Comparison of ENCODE assay signal across 12 cellular contexts in genomic region chr6:37174515-37175331, GRCh38. TPM values are rescaled to one million over a fixed set of nuclear protein-coding genes. Genes with fewer than 3 reads are reported as not detected.
DNase-seq lines count a peak whose midpoint lies in the region; ATAC-seq and TF ChIP-seq lines count a peak whose summit lies in the region.
"Had no signal": no experiment of that assay in that cellular context is flagged by ENCODE, and none has a peak within 500 bp of the region (broad histone marks: within the 10 kb centered on the region; RNA-seq: fewer than 3 reads in every experiment).

No MANE protein-coding gene starts in this region.

- peaks cover 52% of the 10 kb centered on the region for H3K79me2 ChIP-seq in DND-41 (ENCODE audit: insufficient read depth, low read length)

- H3K9ac ChIP-seq in DND-41 (ENCODE audit: low read depth, low read length), result peak overlapping the region; percentile 99
- peak overlapping the region in 1 of 2 donors; percentile 86 for H3K9ac ChIP-seq in duodenal mucosa (ENCODE audit: low read depth in 1 of 2, low read length in 2 of 2)

- in situ Hi-C loops in Panc1 (cut with HindIII; ENCODE audit: low pct_unique_long_range_greater_than_20kb, low sequenced_read_pairs), result no loop called here

- peaks cover 38% of the 10 kb centered on the region for H4K20me1 ChIP-seq in DND-41 (ENCODE audit: insufficient read depth, low read length)

- H2AFZ ChIP-seq in DND-41 (ENCODE audit: low read depth, low read length), result no peak overlapping the region

- peaks cover 55% of the 10 kb centered on the region for H3K36me3 ChIP-seq in DND-41 (ENCODE audit: insufficient read depth, low read length)
- peaks cover 12% of the 10 kb centered on the region for H3K36me3 ChIP-seq in Panc1 (ENCODE audit: control insufficient read depth, insufficient read depth, low read length)
- H3K36me3 ChIP-seq in duodenal mucosa (ENCODE audit: control insufficient read depth in 1 of 2, insufficient read depth in 2 of 2, low read length in 2 of 2), result peaks cover 20 to 29% of the 10 kb centered on the region in 2 donors
- H3K36me3 ChIP-seq in psoas muscle (ENCODE audit: insufficient read depth in 1 of 2, low read depth in 1 of 2), result peaks cover 8 to 36% of the 10 kb centered on the region in 2 donors

- ATAC-seq in DND-41 (ENCODE audit: insufficient read depth, low read depth), result no peak
- ATAC-seq in Panc1, result no peak
- ATAC-seq in psoas muscle, result no peak
- no peak for ATAC-seq in GM19397 (IDR thresholded peaks at IDR 0.05; ENCODE audit: unreplicated experiment)
- ATAC-seq: body of pancreas had no signal

- TF ChIP-seq CTCF in DND-41 (IDR thresholded peaks at IDR 0.05; ENCODE audit: borderline replicate concordance, extremely low read depth, low read length, poor library complexity, severe bottlenecking), result no peak
- no peak for TF ChIP-seq CTCF in Panc1 (IDR thresholded peaks at IDR 0.05)
- no peak for TF ChIP-seq CTCF in psoas muscle (IDR thresholded peaks at IDR 0.05)

- intact Hi-C loops in Panc1 (cut with micrococcal nuclease; ENCODE audit: unreplicated experiment), result loop anchor here (5.0 kb wide), 2 partner anchors 38 to 42 kb away; no protein-coding TSS in a partner anchor
- intact Hi-C loops in psoas muscle (cut with DNase I), result loop anchor here (5.0 to 10.0 kb wide), 2 partner anchors 42 to 410 kb away; no protein-coding TSS in a partner anchor

- H3K4me1 ChIP-seq in DND-41 (ENCODE audit: insufficient read depth, low read length) (peaks cover 34% of the 10 kb centered on the region), Panc1 (ENCODE audit: control insufficient read depth, insufficient read depth, low read length) (peaks cover 20% of the 10 kb centered on the region), duodenal mucosa (ENCODE audit: control insufficient read depth in 1 of 2, insufficient read depth in 2 of 2, low read length in 2 of 2) (peaks cover 34 to 46% of the 10 kb centered on the region in 2 donors), psoas muscle (peaks cover 10% of the 10 kb centered on the region)

- no peaks in the 10 kb centered on the region for H3K9me3 ChIP-seq in DND-41 (ENCODE audit: insufficient read depth, low read length, severe bottlenecking)
- H3K9me3 ChIP-seq in Panc1 (ENCODE audit: control insufficient read depth, insufficient read depth, low read depth, low read length), result no peaks in the 10 kb centered on the region
- H3K9me3 ChIP-seq in duodenal mucosa (ENCODE audit: control insufficient read depth in 1 of 2, low read length in 2 of 2), result no peaks in the 10 kb centered on the region
- H3K9me3 ChIP-seq in psoas muscle, result no peaks in the 10 kb centered on the region
- H3K9me3 ChIP-seq: body of pancreas had no signal

- POLR2A ChIA-PET in Panc1 (lab: Charles Lee), result interaction anchor here (0.6 kb wide), 1 partner anchor 12 kb away, joined by 3 read pairs; no protein-coding TSS in a partner anchor

- BruUV-seq in Panc1 (replicated peaks; lab: Mats Ljungman, UMichigan), result TSS peak; percentile 77

- H3K27me3 ChIP-seq in DND-41 (ENCODE audit: insufficient read depth, low read length, poor library complexity) (no peaks in the 10 kb centered on the region), Panc1 (ENCODE audit: control insufficient read depth, insufficient read depth, low read length) (no peaks in the 10 kb centered on the region), duodenal mucosa (ENCODE audit: control insufficient read depth in 1 of 2, insufficient read depth in 2 of 2, low read length in 2 of 2) (no peaks in the 10 kb centered on the region), psoas muscle (ENCODE audit: insufficient read depth in 3 of 3, low read length in 2 of 3) (no peaks in the 10 kb centered on the region)
- H3K27me3 ChIP-seq: body of pancreas had no signal

- H3K27ac ChIP-seq in DND-41 (ENCODE audit: low read length) (peak overlapping the region; percentile 95), Panc1 (ENCODE audit: low read length) (no peak overlapping the region), duodenal mucosa (ENCODE audit: low read depth, low read length) (no peak overlapping the region), psoas muscle (peak overlapping the region; percentile 56)
- H3K27ac ChIP-seq: body of pancreas had no signal

- DNase-seq in DND-41 (peak; percentile 36), Panc1 (ENCODE audit: low read depth, low spot score) (no peak), psoas muscle (no peak), DMS153 (lab: John Stamatoyannopoulos, UW) (no peak), COLO668 (lab: John Stamatoyannopoulos, UW; ENCODE audit: unreplicated experiment) (no peak), NCI-H2171 treated with DMSO at 0.1 percent for 48 hours (lab: John Stamatoyannopoulos, UW) (no peak)
- DNase-seq: body of pancreas; kidney; NCI-H2081; stimulated activated CD4-positive, alpha-beta T cell treated with anti-CD3 and anti-CD28 coated beads, Interleukin-4, amount 100 ng/mL, for 24 hours had no signal

- CTCF ChIA-PET in Panc1 (lab: Charles Lee), result interaction anchor here (0.7 kb wide), 1 partner anchor 123 kb away, joined by 3 read pairs; no protein-coding TSS in a partner anchor

- WGBS in psoas muscle, 3 donors, result 81 to 91% (median 87%) methylated on average over 10 of the region's 10 CpGs

- peak overlapping the region; percentile 95 for H3K4me2 ChIP-seq in DND-41 (ENCODE audit: insufficient read depth, low read length)

- H3K4me3 ChIP-seq in DND-41 (ENCODE audit: low read depth in 1 of 2, low read length in 2 of 2) (peak overlapping the region in 1 of 2 experiments; percentile 96; a peak in 2 of 4 replicates), Panc1 (ENCODE audit: low read depth in 2 of 2, low read length in 2 of 2) (no peak overlapping the region), duodenal mucosa (ENCODE audit: low read depth in 1 of 2, low read length in 2 of 2) (peak overlapping the region; percentile 18 to 34), psoas muscle (peak overlapping the region; percentile 97)
- H3K4me3 ChIP-seq: body of pancreas had no signal

RNA-seq across cellular contexts. Expression of gene PIM1, which starts 4.8 kb away (rescaled TPM):
- 42.1 TPM for total RNA-seq in Panc1 (2021; ENCODE audit: unreplicated experiment)
- 24.5 TPM for polyA plus RNA-seq in Panc1 (2012; ENCODE audit: insufficient read length)
- total RNA-seq in psoas muscle, result 10 to 100 TPM; 18.0 to 45.5 (median 32.8) TPM
- 10 to 100 TPM in 1 of 3 donors, 1 to 10 TPM in 2; 2.8 to 16.5 (median 7.8) TPM for polyA plus RNA-seq in psoas muscle

Comparison
In these comparisons a context has a peak if more than half of its experiments do, and no peak if none do; other contexts are left out.
1. H3K27ac ChIP-seq: peak in DND-41 (single experiment) and psoas muscle (single experiment); none in Panc1 (single experiment) and duodenal mucosa (single experiment).
2. H3K4me3 ChIP-seq: peak in duodenal mucosa (2 of 2) and psoas muscle (single experiment); none in Panc1 (0 of 2).